ENCODE assay signal across 11 cellular contexts in genomic region chr10:88896336-88897018, GRCh38. TPM values are rescaled to one million over a fixed set of nuclear protein-coding genes. Genes with fewer than 3 reads are reported as not detected.
A peak's percentile ranks its signal among the peaks of the same experiment; 100 is the strongest.
DNase-seq lines count a peak whose midpoint lies in the region; ATAC-seq, FAIRE-seq and TF ChIP-seq lines count a peak whose summit lies in the region.
"Had no signal": no experiment of that assay in that cellular context is flagged by ENCODE, and none has a peak within 500 bp of the region (broad histone marks: within the 10 kb centered on the region; RNA-seq: fewer than 3 reads in every experiment).

No MANE protein-coding gene starts in this region.

- TF ChIP-seq CTCF in dorsolateral prefrontal cortex (IDR thresholded peaks at IDR 0.05 in 54 of 56, conservative IDR thresholded peaks at IDR 0.05 in 2 of 56; ENCODE audit: low read depth in 1 of 56, partially characterized antibody in 56 of 56) (no peak), pancreas (IDR thresholded peaks at IDR 0.05) (no peak)

- no peaks in the 10 kb centered on the region for H3K9me3 ChIP-seq in pancreas

- no peak overlapping the region for H3K4me3 ChIP-seq in dorsolateral prefrontal cortex
- H3K4me3 ChIP-seq in pancreas, result no peak overlapping the region

- intact Hi-C loops in dorsolateral prefrontal cortex (cut with DNase I), result no loop called here
- intact Hi-C loops in pancreas (cut with DNase I), result no loop called here
- intact Hi-C loops in posterior vena cava (cut with DNase I), result no loop called here

- DNase-seq in Daoy (ENCODE audit: low read depth), result peak; percentile 45
- peak; percentile 42 for DNase-seq in NCI-H2227 (lab: John Stamatoyannopoulos, UW; ENCODE audit: unreplicated experiment)
- no peak for DNase-seq in dorsolateral prefrontal cortex
- DNase-seq in pancreas, result no peak
- no peak for DNase-seq in posterior vena cava (ENCODE audit: low spot score)
- no peak for DNase-seq in AG08395 (ENCODE audit: low spot score)
- DNase-seq in DMS 273 treated with DMSO at 0.1 percent for 48 hours (lab: John Stamatoyannopoulos, UW), result no peak
- DNase-seq: central memory CD4-positive, alpha-beta T cell; NCI-H345 had no signal

- H3K36me3 ChIP-seq in pancreas, result no peaks in the 10 kb centered on the region

- peak; percentile 20 for FAIRE-seq in pancreas (lab: Jason Lieb, UNC)
- FAIRE-seq: TTC549 had no signal

- 90 to 91% methylated on average over 4 of the region's 4 CpGs for WGBS in pancreas, 2 donors

- H3K27ac ChIP-seq in dorsolateral prefrontal cortex, result peak overlapping the region in 30 of 59 donors; percentile 2 to 61 (median 32)
- H3K27ac ChIP-seq in pancreas, result no peak overlapping the region

- no peaks in the 10 kb centered on the region for H3K4me1 ChIP-seq in pancreas

- ATAC-seq in pancreas, result peak in 3 of 4 donors; percentile 48 to 70 (median 67)
- ATAC-seq in GM21717 (IDR thresholded peaks at IDR 0.05; ENCODE audit: unreplicated experiment), result no peak

- H3K27me3 ChIP-seq in dorsolateral prefrontal cortex, result no peaks in the 10 kb centered on the region
- no peaks in the 10 kb centered on the region for H3K27me3 ChIP-seq in pancreas

RNA-seq across cellular contexts. Expression of gene STAMBPL1, which starts 16.4 kb away (rescaled TPM):
- total RNA-seq in Daoy (2014; rRNA removed; shearing (Covaris generic)), result 22.9 and 23.9 TPM in 2 replicates
- total RNA-seq in dorsolateral prefrontal cortex (10 to 100 TPM; 18.3 to 63.7 (median 43.9) TPM), pancreas (1 to 10 TPM; 1.2 to 3.5 (median 2.3) TPM), posterior vena cava (1 to 10 TPM; 4.4 to 6.0 TPM)
- polyA plus RNA-seq in pancreas, result 1 to 10 TPM; 2.2 to 2.7 TPM

RNA-seq across cellular contexts. Expression of gene ANKRD22, which starts 44.8 kb away (rescaled TPM):
- not detected in 2 replicates for total RNA-seq in Daoy (2014; rRNA removed; shearing (Covaris generic))
- 1 to 10 TPM in 29 of 120 experiments, under 1 TPM in 51, not detected in 40; 0.21 to 5.8 (median 0.75) TPM for total RNA-seq in dorsolateral prefrontal cortex
- 10 to 100 TPM in 1 of 6 donors, 1 to 10 TPM in 5; 2.3 to 17.4 (median 4.3) TPM for total RNA-seq in pancreas
- polyA plus RNA-seq in pancreas, result 1 to 10 TPM; 3.4 to 3.6 TPM
- under 1 TPM; 0.28 to 0.33 TPM for total RNA-seq in posterior vena cava

RNA-seq across cellular contexts. Expression of gene ACTA2, which starts 56.1 kb away (rescaled TPM):
- 12.3 and 21.0 TPM in 2 replicates for total RNA-seq in Daoy (2014; rRNA removed; shearing (Covaris generic))
- total RNA-seq in dorsolateral prefrontal cortex (100 to 1,000 TPM in 8 of 120 experiments, 10 to 100 TPM in 106, 1 to 10 TPM in 6; 7.4 to 523 (median 26.5) TPM), pancreas (10 to 100 TPM in 4 of 6 donors, 1 to 10 TPM in 2; 8.1 to 78.7 (median 17.5) TPM), posterior vena cava (1,000 to 10,000 TPM; 4,350 to 6,560 TPM)
- 10 to 100 TPM; 58.0 to 78.4 TPM for polyA plus RNA-seq in pancreas

Comparison
In these comparisons a context has a peak if more than half of its experiments do, and no peak if none do; other contexts are left out.
1. DNase-seq: peak in Daoy (single experiment) and NCI-H2227 (single experiment); none in dorsolateral prefrontal cortex (0 of 10), pancreas (0 of 6), posterior vena cava (single experiment), AG08395 (single experiment) and DMS 273 treated with DMSO at 0.1 percent for 48 hours (single experiment).
2. H3K27ac ChIP-seq: peak in dorsolateral prefrontal cortex (30 of 59); none in pancreas (0 of 4).
3. RNA of gene ACTA2, which starts 56.1 kb away (total RNA-seq): 4,350 to 6,560 TPM in posterior vena cava; 7.4 to 523 TPM in dorsolateral prefrontal cortex, 8.1 to 78.7 TPM in pancreas and 12.3 to 21.0 TPM in Daoy; every median in the first group is over 4 times any median in the second.